ENCODE assay signal across 20 cellular contexts in genomic region chr10:89076120-89076519, GRCh38.
A peak's percentile ranks its signal among the peaks of the same experiment; 100 is the strongest.
DNase-seq lines count a peak whose midpoint lies in the region; ATAC-seq and TF ChIP-seq lines count a peak whose summit lies in the region.
"Had no signal": no experiment of that assay in that cellular context is flagged by ENCODE, and none has a peak within 500 bp of the region (broad histone marks: within the 10 kb centered on the region; RNA-seq: fewer than 3 reads in every experiment).

No MANE protein-coding gene starts in this region.

- DNase-seq in activated CD4-positive, alpha-beta T cell treated with anti-CD3 and anti-CD28 coated beads for 36 hours, result peak; percentile 8
- no peak for DNase-seq in activated CD4-positive, alpha-beta T cell treated with anti-CD3 and anti-CD28 coated beads, Interleukin-2, amount 50 U/mL, for 48 hours
- peak in 1 of 2 donors; percentile 9 for DNase-seq in activated T-cell treated with anti-CD3 and anti-CD28 coated beads, Interleukin-2, amount 50 U/mL, for 72 hours
- no peak for DNase-seq in activated T-cell treated with anti-CD3 and anti-CD28 coated beads, Interleukin-2, amount 50 U/mL, for 48 hours
- DNase-seq in central memory CD8-positive, alpha-beta T cell (ENCODE audit: low spot score in 2 of 2), result no peak
- DNase-seq in stimulated activated naive CD8-positive, alpha-beta T cell treated with anti-CD3 and anti-CD28 coated beads, Interleukin-15, amount 100 ng/mL, for 72 hours, result no peak
- DNase-seq in 8988T (no peak), progenitor cell of endocrine pancreas (ENCODE audit: low spot score, unreplicated experiment) (no peak)
- DNase-seq: CD4-positive, CD25-positive, alpha-beta regulatory T cell; DMS153; NCI-H1048; NCI-H1417; NCI-H1694; NCI-H2029 treated with DMSO at 0.1 percent for 48 hours; NCI-H446 treated with DMSO at 0.1 percent for 48 hours; NCI-H526; NCI-H82; NK-92 treated with Interleukin-12 subunit alpha and Interleukin-12 subunit beta, amount 100 ng/mL, for 24 hours; PC-3 had no signal

- TF ChIP-seq CTCF in progenitor cell of endocrine pancreas (IDR thresholded peaks at IDR 0.05; ENCODE audit: unreplicated experiment), result no peak

- intact Hi-C loops in activated CD4-positive, alpha-beta T cell treated with anti-CD3 and anti-CD28 coated beads for 36 hours (cut with DNase I, micrococcal nuclease), result no loop called here

- no peak overlapping the region for H3K4me3 Mint-ChIP-seq in activated CD4-positive, alpha-beta T cell treated with anti-CD3 and anti-CD28 coated beads for 36 hours
- peak overlapping the region; percentile 43 to 80 for H3K4me3 Mint-ChIP-seq in activated T-cell treated with anti-CD3 and anti-CD28 coated beads, Interleukin-2, amount 50 U/mL, for 72 hours
- no peak overlapping the region for H3K4me3 Mint-ChIP-seq in central memory CD8-positive, alpha-beta T cell
- peak overlapping the region; percentile 49 to 50 for H3K4me3 Mint-ChIP-seq in stimulated activated naive CD8-positive, alpha-beta T cell treated with anti-CD3 and anti-CD28 coated beads, Interleukin-15, amount 100 ng/mL, for 72 hours
- no peak overlapping the region for H3K4me3 Mint-ChIP-seq in progenitor cell of endocrine pancreas (ENCODE audit: low read depth)
- H3K4me3 Mint-ChIP-seq: CD4-positive, CD25-positive, alpha-beta regulatory T cell had no signal

- CTCF ChIA-PET in activated CD4-positive, alpha-beta T cell treated with anti-CD3 and anti-CD28 coated beads for 36 hours (lab: Charles Lee), result interaction anchor here (0.8 to 1.0 kb wide), 3 partner anchors 130 to 138 kb away, joined by 3 read pairs; partner anchors contain the start of gene CH25H

- ATAC-seq in activated CD4-positive, alpha-beta T cell treated with anti-CD3 and anti-CD28 coated beads for 36 hours, result peak; percentile 91
- ATAC-seq in activated T-cell treated with anti-CD3 and anti-CD28 coated beads, Interleukin-2, amount 50 U/mL, for 72 hours (replicated peaks in 1 of 2), result peak; percentile 95 to 98
- no peak for ATAC-seq in central memory CD8-positive, alpha-beta T cell (replicated peaks; ENCODE audit: extremely low read depth, poor library complexity, severe bottlenecking)
- peak; percentile 96 for ATAC-seq in stimulated activated naive CD8-positive, alpha-beta T cell treated with anti-CD3 and anti-CD28 coated beads, Interleukin-15, amount 100 ng/mL, for 72 hours
- ATAC-seq: PC-3, Right ventricle myocardium inferior had no signal

- POLR2A ChIA-PET in activated CD4-positive, alpha-beta T cell treated with anti-CD3 and anti-CD28 coated beads for 36 hours (lab: Charles Lee), result interaction anchor here (1.0 kb wide), 1 partner anchor 8 kb away, joined by 3 read pairs; no protein-coding TSS in a partner anchor

- no peaks in the 10 kb centered on the region for H3K36me3 Mint-ChIP-seq in activated CD4-positive, alpha-beta T cell treated with anti-CD3 and anti-CD28 coated beads for 36 hours (ENCODE audit: low read depth)
- peaks cover 0 to 2% of the 10 kb centered on the region in 2 donors for H3K36me3 Mint-ChIP-seq in activated T-cell treated with anti-CD3 and anti-CD28 coated beads, Interleukin-2, amount 50 U/mL, for 72 hours (ENCODE audit: insufficient read depth in 2 of 2)
- no peaks in the 10 kb centered on the region for H3K36me3 Mint-ChIP-seq in central memory CD8-positive, alpha-beta T cell (ENCODE audit: insufficient read depth)
- H3K36me3 Mint-ChIP-seq in progenitor cell of endocrine pancreas (ENCODE audit: insufficient read depth), result no peaks in the 10 kb centered on the region

- H3K27ac Mint-ChIP-seq in activated CD4-positive, alpha-beta T cell treated with anti-CD3 and anti-CD28 coated beads for 36 hours, result no peak overlapping the region
- peak overlapping the region; percentile 90 for H3K27ac Mint-ChIP-seq in activated T-cell treated with anti-CD3 and anti-CD28 coated beads, Interleukin-2, amount 50 U/mL, for 72 hours
- peak overlapping the region; percentile 41 for H3K27ac Mint-ChIP-seq in central memory CD8-positive, alpha-beta T cell (ENCODE audit: low read depth)
- H3K27ac Mint-ChIP-seq in stimulated activated naive CD8-positive, alpha-beta T cell treated with anti-CD3 and anti-CD28 coated beads, Interleukin-15, amount 100 ng/mL, for 72 hours, result no peak overlapping the region
- H3K27ac Mint-ChIP-seq in progenitor cell of endocrine pancreas, result no peak overlapping the region

- peaks cover 14% of the 10 kb centered on the region for H3K4me1 Mint-ChIP-seq in activated CD4-positive, alpha-beta T cell treated with anti-CD3 and anti-CD28 coated beads for 36 hours
- peaks cover 34% of the 10 kb centered on the region for H3K4me1 Mint-ChIP-seq in activated T-cell treated with anti-CD3 and anti-CD28 coated beads, Interleukin-2, amount 50 U/mL, for 72 hours (ENCODE audit: low read depth)
- peaks cover 9% of the 10 kb centered on the region for H3K4me1 Mint-ChIP-seq in central memory CD8-positive, alpha-beta T cell
- H3K4me1 Mint-ChIP-seq in stimulated activated naive CD8-positive, alpha-beta T cell treated with anti-CD3 and anti-CD28 coated beads, Interleukin-15, amount 100 ng/mL, for 72 hours, result peaks cover 40% of the 10 kb centered on the region
- no peaks in the 10 kb centered on the region for H3K4me1 Mint-ChIP-seq in progenitor cell of endocrine pancreas (ENCODE audit: low read depth)

- no peaks in the 10 kb centered on the region for H3K9me3 Mint-ChIP-seq in activated CD4-positive, alpha-beta T cell treated with anti-CD3 and anti-CD28 coated beads for 36 hours (ENCODE audit: low read depth)
- no peaks in the 10 kb centered on the region for H3K9me3 Mint-ChIP-seq in activated T-cell treated with anti-CD3 and anti-CD28 coated beads, Interleukin-2, amount 50 U/mL, for 72 hours
- H3K9me3 Mint-ChIP-seq in central memory CD8-positive, alpha-beta T cell, result no peaks in the 10 kb centered on the region
- no peaks in the 10 kb centered on the region for H3K9me3 Mint-ChIP-seq in stimulated activated naive CD8-positive, alpha-beta T cell treated with anti-CD3 and anti-CD28 coated beads, Interleukin-15, amount 100 ng/mL, for 72 hours
- H3K9me3 Mint-ChIP-seq in progenitor cell of endocrine pancreas (ENCODE audit: low read depth), result no peaks in the 10 kb centered on the region
- H3K9me3 Mint-ChIP-seq: CD4-positive, CD25-positive, alpha-beta regulatory T cell had no signal

- peaks cover 5% of the 10 kb centered on the region for H3K27me3 Mint-ChIP-seq in activated CD4-positive, alpha-beta T cell treated with anti-CD3 and anti-CD28 coated beads for 36 hours
- H3K27me3 Mint-ChIP-seq in activated T-cell treated with anti-CD3 and anti-CD28 coated beads, Interleukin-2, amount 50 U/mL, for 72 hours (ENCODE audit: low read depth), result peaks cover 10% of the 10 kb centered on the region
- peaks cover 26% of the 10 kb centered on the region for H3K27me3 Mint-ChIP-seq in central memory CD8-positive, alpha-beta T cell
- peaks cover 16% of the 10 kb centered on the region for H3K27me3 Mint-ChIP-seq in stimulated activated naive CD8-positive, alpha-beta T cell treated with anti-CD3 and anti-CD28 coated beads, Interleukin-15, amount 100 ng/mL, for 72 hours
- H3K27me3 Mint-ChIP-seq in progenitor cell of endocrine pancreas, result peaks cover 21% of the 10 kb centered on the region

Comparison
In these comparisons a context has a peak if more than half of its experiments do, and no peak if none do; other contexts are left out.
1. H3K27ac Mint-ChIP-seq: peak in activated T-cell treated with anti-CD3 and anti-CD28 coated beads, Interleukin-2, amount 50 U/mL, for 72 hours (single experiment) and central memory CD8-positive, alpha-beta T cell (single experiment); none in activated CD4-positive, alpha-beta T cell treated with anti-CD3 and anti-CD28 coated beads for 36 hours (single experiment), stimulated activated naive CD8-positive, alpha-beta T cell treated with anti-CD3 and anti-CD28 coated beads, Interleukin-15, amount 100 ng/mL, for 72 hours (0 of 2) and progenitor cell of endocrine pancreas (single experiment).
2. H3K4me3 Mint-ChIP-seq: peak in activated T-cell treated with anti-CD3 and anti-CD28 coated beads, Interleukin-2, amount 50 U/mL, for 72 hours (2 of 2) and stimulated activated naive CD8-positive, alpha-beta T cell treated with anti-CD3 and anti-CD28 coated beads, Interleukin-15, amount 100 ng/mL, for 72 hours (2 of 2); none in activated CD4-positive, alpha-beta T cell treated with anti-CD3 and anti-CD28 coated beads for 36 hours (single experiment), central memory CD8-positive, alpha-beta T cell (single experiment) and progenitor cell of endocrine pancreas (single experiment).